Comparison of ENCODE assay signal across 12 cellular contexts in genomic region chr2:219499555-219499954, GRCh38. TPM values are rescaled to one million over a fixed set of nuclear protein-coding genes. Genes with fewer than 3 reads are reported as not detected.
DNase-seq lines count a peak whose midpoint lies in the region; ATAC-seq, FAIRE-seq and TF ChIP-seq lines count a peak whose summit lies in the region.
"Had no signal": no experiment of that assay in that cellular context is flagged by ENCODE, and none has a peak within 500 bp of the region (broad histone marks: within the 10 kb centered on the region; RNA-seq: fewer than 3 reads in every experiment).

No MANE protein-coding gene starts in this region.

- peaks cover 0 to 53% (median 43%) of the 10 kb centered on the region in 4 donors for H3K4me1 ChIP-seq in sigmoid colon

- H3K27me3 ChIP-seq in SU-DHL-6 (ENCODE audit: low read length) (no peaks in the 10 kb centered on the region), sigmoid colon (no peaks in the 10 kb centered on the region)

- no peaks in the 10 kb centered on the region for H3K9me3 ChIP-seq in SU-DHL-6 (ENCODE audit: insufficient read depth, low read length)
- H3K9me3 ChIP-seq in sigmoid colon: no peaks in the 10 kb centered on the region

- peak overlapping the region; percentile 86 for H3K4me2 ChIP-seq in SU-DHL-6 (ENCODE audit: low read depth, low read length, poor library complexity, severe bottlenecking)

- H3K79me2 ChIP-seq in SU-DHL-6 (ENCODE audit: insufficient read depth, low read length): peaks cover 11% of the 10 kb centered on the region; the same call in 1 of the 2 replicates

- intact Hi-C loops in sigmoid colon (cut with DNase I): loop anchor here (2.0 kb wide), 1 partner anchor 99 kb away; no protein-coding TSS in a partner anchor

- DNase-seq in GM12865 (ENCODE audit: low read depth): no peak
- no peak for DNase-seq in fibroblast of pulmonary artery (ENCODE audit: low read depth)
- no peak for DNase-seq in sigmoid colon
- no peak for DNase-seq in cerebellar cortex (ENCODE audit: low spot score)
- DNase-seq in DMS79 (lab: John Stamatoyannopoulos, UW): no peak
- no peak for DNase-seq in GM19239 (ENCODE audit: insufficient read length, low spot score)
- DNase-seq: activated CD4-positive, CD25-positive, alpha-beta regulatory T cell treated with anti-CD3 and anti-CD28 coated beads, Interleukin-2, amount 50 U/mL, for 72 hours; islet precursor cell; stimulated activated naive CD4-positive, alpha-beta T cell had no signal

- no peaks in the 10 kb centered on the region for H3F3A ChIP-seq in SU-DHL-6 (ENCODE audit: insufficient read depth)

- H3K9ac ChIP-seq in SU-DHL-6 (ENCODE audit: low read length): peak overlapping the region; percentile 88

- no peak for ATAC-seq in HG03025 (IDR thresholded peaks at IDR 0.05; ENCODE audit: low FRiP score, unreplicated experiment)

- TF ChIP-seq POLR2A in sigmoid colon (IDR thresholded peaks at IDR 0.05): no peak

- no peaks in the 10 kb centered on the region for H3K9me2 ChIP-seq in SU-DHL-6 (replicated peaks; ENCODE audit: insufficient read depth, low read length)

- TF ChIP-seq CTCF in GM12865 (IDR thresholded peaks at IDR 0.05; ENCODE audit: insufficient read depth, low read depth, low read length, missing control alignments): no peak
- no peak for TF ChIP-seq CTCF in SU-DHL-6 (IDR thresholded peaks at IDR 0.05; ENCODE audit: insufficient read depth, low read length, poor library complexity, severe bottlenecking)
- no peak for TF ChIP-seq CTCF in fibroblast of pulmonary artery (IDR thresholded peaks at IDR 0.05; ENCODE audit: low read length, missing control alignments)
- no peak for TF ChIP-seq CTCF in sigmoid colon (IDR thresholded peaks at IDR 0.05)

- FAIRE-seq in GM19239 (lab: Jason Lieb, UNC): no peak

- H3K4me3 ChIP-seq in GM12865 (ENCODE audit: low read depth, low read length) (peak overlapping the region; percentile 69), SU-DHL-6 (ENCODE audit: insufficient read depth, low read length, poor library complexity, severe bottlenecking) (peak overlapping the region; percentile 78), fibroblast of pulmonary artery (replicated peaks; ENCODE audit: low read depth, low read length) (peak overlapping the region; percentile 90), sigmoid colon (peak overlapping the region; percentile 62 to 76 (median 70))

- no peak for TF ChIP-seq EP300 in sigmoid colon (IDR thresholded peaks at IDR 0.05)

- H3K36me3 ChIP-seq in SU-DHL-6 (ENCODE audit: low read length) (no peaks in the 10 kb centered on the region), sigmoid colon (peaks cover 0 to 19% (median 11%) of the 10 kb centered on the region in 4 donors)

- WGBS in sigmoid colon, 2 donors: 71 to 79% methylated on average over 1 of the region's 1 CpG

- no peaks in the 10 kb centered on the region for H4K20me1 ChIP-seq in SU-DHL-6 (ENCODE audit: low read depth, low read length)

- no peak overlapping the region for H3K27ac ChIP-seq in SU-DHL-6 (ENCODE audit: low read depth, low read length)
- no peak overlapping the region for H3K27ac ChIP-seq in sigmoid colon

- H2AFZ ChIP-seq in SU-DHL-6 (ENCODE audit: low read depth, low read length, severe bottlenecking): no peak overlapping the region

RNA-seq across cellular contexts. Expression of gene GMPPA, which starts 0.9 kb away (rescaled TPM):
- 10 to 100 TPM; 13.9 to 24.7 (median 21.3) TPM for total RNA-seq in sigmoid colon
- polyA plus RNA-seq in sigmoid colon: 10 to 100 TPM; 42.6 to 52.8 (median 44.2) TPM

RNA-seq across cellular contexts. Expression of gene ASIC4, which starts 14.7 kb away (rescaled TPM):
- total RNA-seq in sigmoid colon: under 1 TPM in 1 of 4 donors, not detected in 3; under 0.01 TPM
- polyA plus RNA-seq in sigmoid colon: under 1 TPM in 1 of 3 donors, not detected in 2; 0.07 TPM
- total RNA-seq: LHCN-M2 had no signal

RNA-seq across cellular contexts. Expression of gene CHPF, which starts 44.1 kb away (rescaled TPM):
- 10 to 100 TPM; 12.5 to 39.1 (median 23.5) TPM for total RNA-seq in sigmoid colon
- polyA plus RNA-seq in sigmoid colon: 10 to 100 TPM in 1 of 3 donors, 1 to 10 TPM in 2; 5.5 to 37.3 (median 6.6) TPM

RNA-seq across cellular contexts. Expression of gene TMEM198, which starts 44.3 kb away (rescaled TPM):
- 1 to 10 TPM in 3 of 4 donors, under 1 TPM in 1; 0.71 to 3.0 (median 1.6) TPM for total RNA-seq in sigmoid colon
- 1 to 10 TPM in 2 of 3 donors, not detected in 1; 1.2 to 3.9 TPM for polyA plus RNA-seq in sigmoid colon
